1 cellular context compared by ENCODE assay signal in the genomic region with DNA sequence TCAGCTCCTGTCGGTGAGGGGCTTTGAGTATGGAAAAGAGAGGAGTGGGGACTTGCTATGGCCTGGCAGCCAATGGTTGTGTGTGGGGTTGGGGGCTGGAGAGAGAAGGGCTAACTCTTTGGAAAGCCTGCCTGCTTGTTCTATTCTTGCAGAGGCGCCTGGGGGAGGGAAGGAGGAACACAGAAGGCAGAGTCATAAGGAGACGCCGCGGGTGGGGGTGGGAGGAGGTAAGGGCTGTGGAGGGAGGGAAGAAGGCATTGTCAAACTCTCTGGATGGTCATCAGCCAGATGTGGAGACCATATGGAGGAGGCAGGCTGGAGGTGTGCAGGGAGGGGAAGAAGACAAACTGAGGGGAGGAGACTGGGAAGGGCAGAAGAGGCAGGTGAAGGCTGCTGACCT.
TF ChIP-seq lines count a peak whose summit lies in the region.

No MANE protein-coding gene starts in this region.

TF ChIP-seq in SK-N-SH, 30 proteins besides CTCF, POLR2A, EP300 and RAD21 (continued from another document):
- TF ChIP-seq REST (IDR thresholded peaks at IDR 0.05; ENCODE audit: low read depth, low read length) (no peak), GATA2 (CRISPR knock-in tag; IDR thresholded peaks at IDR 0.05) (no peak), NFIC (IDR thresholded peaks at IDR 0.05; ENCODE audit: borderline replicate concordance) (no peak)
- TF ChIP-seq, protein P1, sequence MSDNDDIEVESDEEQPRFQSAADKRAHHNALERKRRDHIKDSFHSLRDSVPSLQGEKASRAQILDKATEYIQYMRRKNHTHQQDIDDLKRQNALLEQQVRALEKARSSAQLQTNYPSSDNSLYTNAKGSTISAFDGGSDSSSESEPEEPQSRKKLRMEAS (IDR thresholded peaks at IDR 0.05; ENCODE audit: low read depth) = no peak
